ENCODE assay signal across 1 cellular context in genomic region chr5:7422262-7422661, GRCh38.
TF ChIP-seq lines count a peak whose summit lies in the region.

No MANE protein-coding gene starts in this region.

TF ChIP-seq in H1, 55 proteins besides CTCF, POLR2A, EP300 and RAD21:
- TF ChIP-seq TAF7 (optimal IDR thresholded peaks at IDR 0.05; ENCODE audit: borderline replicate concordance, low read depth, low read length) (no peak), KDM1A (IDR thresholded peaks at IDR 0.05; ENCODE audit: borderline replicate concordance, low read length) (no peak), HDAC6 (IDR thresholded peaks at IDR 0.05; ENCODE audit: low read depth, low read length) (no peak), TEAD4 (IDR thresholded peaks at IDR 0.05; ENCODE audit: low read depth, low read length) (peak; percentile 82)
TF ChIP-seq in H1: peak in this region for 1.
